1 cellular context compared by ENCODE assay signal in the genomic region with DNA sequence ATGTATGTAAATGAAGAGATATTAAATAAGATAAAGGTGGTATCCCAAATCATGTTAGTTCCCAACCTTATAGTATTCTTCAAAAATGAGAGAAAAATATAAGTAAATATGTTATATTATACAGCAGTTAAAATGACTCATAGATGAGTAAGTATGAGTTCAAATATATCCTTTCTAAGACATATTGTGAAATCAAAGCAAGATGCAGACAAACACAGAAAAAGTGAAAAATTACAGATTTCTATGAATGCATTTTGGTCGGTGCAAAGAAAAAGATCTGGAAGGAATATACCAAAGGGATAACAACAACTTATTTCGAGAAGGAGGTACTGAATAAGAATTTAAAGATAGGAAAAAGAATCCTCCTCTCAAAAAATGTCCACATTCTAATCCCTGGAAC.
TF ChIP-seq lines count a peak whose summit lies in the region.

No MANE protein-coding gene starts in this region.

TF ChIP-seq in H1, 55 proteins besides CTCF, POLR2A, EP300 and RAD21 (continued from another document):
- TF ChIP-seq CHD1 (IDR thresholded peaks at IDR 0.05; ENCODE audit: low read depth, low read length) (no peak), SP1 (IDR thresholded peaks at IDR 0.05; ENCODE audit: low read depth, low read length) (no peak), TBP (IDR thresholded peaks at IDR 0.05; ENCODE audit: low read depth, low read length) (no peak), MAFK (IDR thresholded peaks at IDR 0.05; ENCODE audit: low read depth, low read length) (no peak), SIN3A (conservative IDR thresholded peaks at IDR 0.05 in 1 of 2, IDR thresholded peaks at IDR 0.05 in 1 of 2; ENCODE audit: low read depth in 1 of 2, low read length in 2 of 2) (no peak), FOSL1 (IDR thresholded peaks at IDR 0.05; ENCODE audit: insufficient read depth, low read depth, low read length) (no peak), BRCA1 (IDR thresholded peaks at IDR 0.05; ENCODE audit: low read depth, low read length) (no peak), TAF7 (optimal IDR thresholded peaks at IDR 0.05; ENCODE audit: borderline replicate concordance, low read depth, low read length) (no peak), ATF2 (IDR thresholded peaks at IDR 0.05; ENCODE audit: low read length) (no peak)
